In the genomic region with DNA sequence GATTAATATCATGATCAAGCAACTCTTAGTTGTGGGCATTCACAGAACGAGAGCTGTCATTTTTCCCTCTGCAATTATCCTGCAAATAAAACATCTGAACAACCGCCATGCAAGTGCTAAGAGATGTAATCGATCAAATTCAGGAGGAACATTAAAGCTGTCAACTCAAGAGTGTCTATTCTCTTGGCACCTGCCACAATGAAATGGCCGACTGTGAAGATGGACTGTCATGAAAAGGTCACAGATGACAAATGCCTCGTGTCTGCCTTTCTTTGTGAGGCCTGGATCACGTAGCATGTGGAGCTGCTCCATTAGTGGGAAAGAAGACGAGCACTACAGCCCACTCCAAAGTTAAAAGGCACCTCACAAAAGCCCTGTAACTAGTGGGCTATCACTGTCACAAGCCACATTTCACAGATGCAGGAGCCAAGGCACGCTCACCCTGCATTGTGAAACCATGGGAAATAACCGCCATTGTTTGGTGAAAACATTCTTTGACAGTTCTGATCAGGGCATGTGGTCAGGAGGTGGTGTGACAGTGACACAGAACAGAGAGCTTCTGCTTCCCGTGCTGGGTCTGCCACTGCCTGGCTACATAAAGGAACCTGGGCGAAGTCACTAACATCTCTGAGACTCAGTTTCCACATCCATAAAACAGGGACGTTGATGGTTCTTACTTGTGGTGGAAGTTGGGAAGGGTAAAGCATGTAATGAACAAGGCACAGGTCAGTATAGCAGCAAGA, we compare ENCODE assay signal across 10 cellular contexts.
"Had no signal": no experiment of that assay in that cellular context is flagged by ENCODE, and none has a peak within 500 bp of the region (broad histone marks: within the 10 kb centered on the region; RNA-seq: fewer than 3 reads in every experiment).

No MANE protein-coding gene starts in this region.

- H3K4me1 ChIP-seq: parathyroid adenoma had no signal

- H2AFZ ChIP-seq: parathyroid adenoma had no signal

- DNase-seq: activated CD4-positive, alpha-beta memory T cell treated with anti-CD3 and anti-CD28 coated beads for 36 hours; activated gamma-delta T cell treated with Interleukin-2 at 50 U/mL for 16 hours; activated naive CD8-positive, alpha-beta T cell treated with anti-CD3 and anti-CD28 coated beads for 36 hours; activated T-cell treated with anti-CD3 and anti-CD28 coated beads, Interleukin-2, amount 50 U/mL, for 48 hours; anterior cingulate cortex; hippocampal formation; kidney glomerular epithelial cell; stimulated activated CD4-positive, alpha-beta T cell treated with anti-CD3 and anti-CD28 coated beads, Interleukin-4, amount 100 ng/mL, for 24 hours had no signal

- H3K79me2 ChIP-seq: parathyroid adenoma had no signal

- H3K9ac ChIP-seq: parathyroid adenoma had no signal

- H3K27ac ChIP-seq: parathyroid adenoma, VCaP had no signal
